In genomic region chr16:52578007-52578828, GRCh38 we compare ENCODE assay signal across 1 cellular context.
TF ChIP-seq lines count a peak whose summit lies in the region.

No MANE protein-coding gene starts in this region.

TF ChIP-seq in HepG2, 621 proteins besides CTCF, POLR2A, EP300 and RAD21 (continued from another document and continues in another):
- TF ChIP-seq ONECUT2 (CRISPR knock-in tag; IDR thresholded peaks at IDR 0.05) (peak; percentile 41), ATRX (CRISPR knock-in tag; IDR thresholded peaks at IDR 0.05; ENCODE audit: borderline replicate concordance) (no peak), ZNF260 (CRISPR knock-in tag; IDR thresholded peaks at IDR 0.05; ENCODE audit: borderline replicate concordance, low read depth) (no peak), PRDM15 (CRISPR knock-in tag; IDR thresholded peaks at IDR 0.05) (no peak), GRHL1 (CRISPR knock-in tag; conservative IDR thresholded peaks at IDR 0.05) (no peak), SSRP1 (CRISPR knock-in tag; IDR thresholded peaks at IDR 0.05) (no peak), TEAD2 (CRISPR knock-in tag; IDR thresholded peaks at IDR 0.05) (no peak), ATF4 (CRISPR knock-in tag; IDR thresholded peaks at IDR 0.05) (peak in 1 of 2 experiments; percentile 85; a peak in 2 of 4 replicates), ZNF276 (CRISPR knock-in tag; IDR thresholded peaks at IDR 0.05; ENCODE audit: low read depth) (no peak), ZNF782 (CRISPR knock-in tag; IDR thresholded peaks at IDR 0.05; ENCODE audit: borderline replicate concordance) (no peak), PHF21A (CRISPR knock-in tag; IDR thresholded peaks at IDR 0.05) (peak; percentile 80), RBFOX2 (IDR thresholded peaks at IDR 0.05; ENCODE audit: low read depth, low read length) (no peak), PHF20 (CRISPR knock-in tag; IDR thresholded peaks at IDR 0.05) (no peak), MAZ (IDR thresholded peaks at IDR 0.05; ENCODE audit: borderline replicate concordance, low read depth, low read length) (no peak), MAZ (CRISPR knock-in tag; IDR thresholded peaks at IDR 0.05; ENCODE audit: low read depth) (no peak; the same call in 1 of the 2 replicates), TAF15 (IDR thresholded peaks at IDR 0.05; ENCODE audit: low read depth, low read length, poor library complexity, severe bottlenecking) (no peak), ZNF720 (CRISPR knock-in tag; IDR thresholded peaks at IDR 0.05) (no peak), ZNF225 (CRISPR knock-in tag; IDR thresholded peaks at IDR 0.05) (no peak), ZNF557 (CRISPR knock-in tag; IDR thresholded peaks at IDR 0.05) (no peak), SAFB2 (CRISPR knock-in tag; IDR thresholded peaks at IDR 0.05; ENCODE audit: borderline replicate concordance, low read depth) (no peak; the same call in 1 of the 2 replicates), ZBTB7B (CRISPR knock-in tag; IDR thresholded peaks at IDR 0.05) (no peak), FOXK1 (CRISPR knock-in tag; IDR thresholded peaks at IDR 0.05; ENCODE audit: borderline replicate concordance, low read depth) (peak; percentile 91; the same call in 1 of the 2 replicates), ZFP36L2 (CRISPR knock-in tag; IDR thresholded peaks at IDR 0.05) (no peak), ZFP62 (CRISPR knock-in tag; IDR thresholded peaks at IDR 0.05) (no peak), ZNF333 (CRISPR knock-in tag; IDR thresholded peaks at IDR 0.05; ENCODE audit: borderline replicate concordance) (no peak), RERE (CRISPR knock-in tag; IDR thresholded peaks at IDR 0.05; ENCODE audit: low read depth) (peak; percentile 43; the same call in 1 of the 2 replicates), ZNF800 (CRISPR knock-in tag; IDR thresholded peaks at IDR 0.05) (0 out of 2 replicates have a peak, but pooled peaks have one; percentile 77), ZNF747 (CRISPR knock-in tag; IDR thresholded peaks at IDR 0.05; ENCODE audit: borderline replicate concordance) (no peak), ELF1 (CRISPR knock-in tag; IDR thresholded peaks at IDR 0.05) (peak; percentile 40; the same call in 1 of the 2 replicates), SP140L (CRISPR knock-in tag; IDR thresholded peaks at IDR 0.05; ENCODE audit: borderline replicate concordance) (0 out of 2 replicates have a peak, but pooled peaks have one; percentile 37), TBX3 (IDR thresholded peaks at IDR 0.05; ENCODE audit: borderline replicate concordance) (peak; percentile 93), MZF1 (CRISPR knock-in tag; IDR thresholded peaks at IDR 0.05; ENCODE audit: borderline replicate concordance) (no peak), RFX3 (CRISPR knock-in tag; IDR thresholded peaks at IDR 0.05) (no peak), ZNF407 (CRISPR knock-in tag; IDR thresholded peaks at IDR 0.05; ENCODE audit: not compliant biosample characterization) (no peak)
